In genomic region chr3:12875857-12876451, GRCh38 we compare ENCODE assay signal across 8 cellular contexts. TPM values are rescaled to one million over a fixed set of nuclear protein-coding genes. Genes with fewer than 3 reads are reported as not detected.
DNase-seq lines count a peak whose midpoint lies in the region; ATAC-seq, FAIRE-seq and TF ChIP-seq lines count a peak whose summit lies in the region.

No MANE protein-coding gene starts in this region.

- no peaks in the 10 kb centered on the region for H3K36me3 ChIP-seq in heart right ventricle
- H3K36me3 ChIP-seq in small intestine (ENCODE audit: control insufficient read depth in 2 of 2, insufficient read depth in 2 of 2, low read length in 2 of 2) = no peaks in the 10 kb centered on the region

- H3K4me3 ChIP-seq in heart right ventricle = peak overlapping the region in 8 of 10 donors; percentile 29 to 41 (median 38)
- H3K4me3 ChIP-seq in small intestine (ENCODE audit: low read depth in 1 of 2, low read length in 2 of 2) = no peak overlapping the region

- H3K27ac ChIP-seq in heart right ventricle (no peak overlapping the region), small intestine (ENCODE audit: low read depth in 1 of 2, low read length in 1 of 2) (no peak overlapping the region)

- TF ChIP-seq CTCF in heart right ventricle (IDR thresholded peaks at IDR 0.05) = peak in 7 of 9 donors; percentile 24 to 53 (median 40)

- no peak for DNase-seq in Right ventricle myocardium inferior (ENCODE audit: missing footprints)
- no peak for DNase-seq in cardiac septum (ENCODE audit: low spot score)
- DNase-seq in activated CD4-positive, alpha-beta T cell treated with anti-CD3 and anti-CD28 coated beads, Interleukin-2, amount 50 U/mL, for 48 hours = peak; percentile 16 to 30
- peak in 1 of 2 donors; percentile 55 for DNase-seq in heart right ventricle
- peak; percentile 14 for DNase-seq in small intestine
- no peak for DNase-seq in NCI-H1694 (lab: John Stamatoyannopoulos, UW)
- no peak for DNase-seq in putamen (ENCODE audit: low spot score)

- intact Hi-C loops in Right ventricle myocardium inferior (cut with DNase I) (no loop called here), cardiac septum (cut with DNase I) (no loop called here), heart right ventricle (cut with DNase I) (no loop called here)

- FAIRE-seq in small intestine (lab: Jason Lieb, UNC) = no peak

- WGBS in heart right ventricle, 2 donors = 16 to 17% methylated on average over 41 to 47 of the region's 47 CpGs
- WGBS in small intestine, 3 donors = 17 to 25% (median 25%) methylated on average over 42 to 47 of the region's 47 CpGs

- H3K9me3 ChIP-seq in heart right ventricle (no peaks in the 10 kb centered on the region), small intestine (ENCODE audit: control insufficient read depth, low read depth) (no peaks in the 10 kb centered on the region)

- H3K27me3 ChIP-seq in heart right ventricle (peaks cover 0 to 14% (median 9%) of the 10 kb centered on the region in 7 donors), small intestine (ENCODE audit: control insufficient read depth in 2 of 2, insufficient read depth in 2 of 2, low read length in 2 of 2) (no peaks in the 10 kb centered on the region)

- ATAC-seq in Right ventricle myocardium inferior = peak; percentile 66
- peak; percentile 54 to 84 (median 74) for ATAC-seq in heart right ventricle
- ATAC-seq in GM18517 (IDR thresholded peaks at IDR 0.05; ENCODE audit: unreplicated experiment) = no peak

- H3K4me1 ChIP-seq in heart right ventricle (peaks cover 0 to 12% (median 9%) of the 10 kb centered on the region in 9 donors), small intestine (ENCODE audit: control insufficient read depth in 2 of 2, insufficient read depth in 1 of 2, low read depth in 1 of 2, low read length in 1 of 2) (no peaks in the 10 kb centered on the region)

RNA-seq across cellular contexts. Expression of gene RPL32, which starts 34.6 kb away (rescaled TPM):
- 953 TPM for total RNA-seq in Right ventricle myocardium inferior
- total RNA-seq in cardiac septum = 722 TPM
- 1,000 to 10,000 TPM in 2 of 10 donors, 100 to 1,000 TPM in 8; 827 to 1,102 (median 884) TPM for total RNA-seq in heart right ventricle
- polyA plus RNA-seq in heart right ventricle = 1,000 to 10,000 TPM; 1,113 to 2,488 TPM
- 1,000 to 10,000 TPM; 1,296 to 2,718 (median 2,379) TPM for polyA plus RNA-seq in small intestine

Comparison
In these comparisons a context has a peak if more than half of its experiments do, and no peak if none do; other contexts are left out.
1. DNase-seq: peak in activated CD4-positive, alpha-beta T cell treated with anti-CD3 and anti-CD28 coated beads, Interleukin-2, amount 50 U/mL, for 48 hours (2 of 2) and small intestine (single experiment); none in Right ventricle myocardium inferior (single experiment), cardiac septum (single experiment), NCI-H1694 (single experiment) and putamen (single experiment).
2. H3K4me3 ChIP-seq: peak in heart right ventricle (8 of 10); none in small intestine (0 of 2).